In genomic region chr11:12403122-12403994, GRCh38 we compare ENCODE assay signal across 1 cellular context.
TF ChIP-seq lines count a peak whose summit lies in the region.

No MANE protein-coding gene starts in this region.

TF ChIP-seq in GM23338, 12 proteins besides CTCF, POLR2A, EP300 and RAD21:
- TF ChIP-seq POLR2AphosphoS5 (IDR thresholded peaks at IDR 0.05; ENCODE audit: low read depth) = no peak
- TF ChIP-seq REST (IDR thresholded peaks at IDR 0.05; ENCODE audit: unreplicated experiment) = no peak
- TF ChIP-seq STAT1 (IDR thresholded peaks at IDR 0.05; ENCODE audit: unreplicated experiment) = no peak
- TF ChIP-seq JUNB (IDR thresholded peaks at IDR 0.05; ENCODE audit: unreplicated experiment) = no peak
- no peak for TF ChIP-seq EZH2phosphoT487 (IDR thresholded peaks at IDR 0.05; ENCODE audit: unreplicated experiment)
- no peak for TF ChIP-seq EZH2 (IDR thresholded peaks at IDR 0.05; ENCODE audit: low read depth, unreplicated experiment)
- TF ChIP-seq ZNF114 (CRISPR knock-in tag; IDR thresholded peaks at IDR 0.05) = no peak
- no peak for TF ChIP-seq CREB1 (CRISPR knock-in tag; IDR thresholded peaks at IDR 0.05; ENCODE audit: low read depth)
